In genomic region chr16:66472961-66473610, GRCh38 we compare ENCODE assay signal across 14 cellular contexts. TPM values are rescaled to one million over a fixed set of nuclear protein-coding genes. Genes with fewer than 3 reads are reported as not detected.
DNase-seq lines count a peak whose midpoint lies in the region; ATAC-seq, FAIRE-seq and TF ChIP-seq lines count a peak whose summit lies in the region.
"Had no signal": no experiment of that assay in that cellular context is flagged by ENCODE, and none has a peak within 500 bp of the region (broad histone marks: within the 10 kb centered on the region; RNA-seq: fewer than 3 reads in every experiment).

No MANE protein-coding gene starts in this region.

- no peak overlapping the region for H3K4me3 ChIP-seq in HEK293 (ENCODE audit: low read depth, low read length)
- no peak overlapping the region for H3K4me3 ChIP-seq in SJCRH30

- TF ChIP-seq CTCF in HEK293 (tag by site-specific recombination; IDR thresholded peaks at IDR 0.05) = no peak

- no peak for ATAC-seq in GM19351 (IDR thresholded peaks at IDR 0.05; ENCODE audit: unreplicated experiment)

- FAIRE-seq in frontal cortex (lab: Jason Lieb, UNC) = no peak
- FAIRE-seq: GM19239, HTR-8/SVneo had no signal

- H3K27ac ChIP-seq in HEK293 (ENCODE audit: extremely low read depth, low read depth, low read length) (no peak overlapping the region), SJCRH30 (no peak overlapping the region)
- H3K27ac ChIP-seq: HL-60 had no signal

- H3K36me3 ChIP-seq in HEK293 (ENCODE audit: control insufficient read depth in 2 of 2, insufficient read depth in 1 of 2, low read length in 2 of 2) (no peaks in the 10 kb centered on the region), SJCRH30 (no peaks in the 10 kb centered on the region)

- POLR2A ChIA-PET in HEK293 (lab: Yijun Ruan, JAX) = no interaction called here

- H3K9me3 ChIP-seq in HEK293 (ENCODE audit: control insufficient read depth, insufficient read depth, low read depth, low read length) (no peaks in the 10 kb centered on the region), SJCRH30 (replicated peaks) (no peaks in the 10 kb centered on the region)

- no peaks in the 10 kb centered on the region for H3K27me3 ChIP-seq in SJCRH30

- CTCF ChIA-PET in HEK293 (lab: Yijun Ruan, JAX) = interaction anchor here (0.7 to 5.0 kb wide), 2 partner anchors 18 to 67 kb away, joined by 3 to 31 read pairs; no protein-coding TSS in a partner anchor

- DNase-seq in COLO668 (lab: John Stamatoyannopoulos, UW; ENCODE audit: unreplicated experiment) (peak; percentile 28), SJCRH30 (peak; percentile 64 to 71), mesenteric fat pad (ENCODE audit: low spot score) (peak; percentile 75), NCI-H226 (no peak), frontal cortex (ENCODE audit: low spot score in 2 of 2) (no peak)
- DNase-seq: CD4-positive, CD25-positive, alpha-beta regulatory T cell; HCEC 1CT; NCI-H1930 had no signal

- peaks cover 6% of the 10 kb centered on the region for H3K4me1 ChIP-seq in HEK293 (ENCODE audit: control insufficient read depth, insufficient read depth, low read length)
- H3K4me1 ChIP-seq in SJCRH30 = peaks cover 66% of the 10 kb centered on the region

TF ChIP-seq in HEK293, 187 proteins besides CTCF, POLR2A, EP300 and RAD21:
- TF ChIP-seq ZNF530 (tag by site-specific recombination; IDR thresholded peaks at IDR 0.05; ENCODE audit: low read depth) = no peak
- TF ChIP-seq ZIC2 (tag by site-specific recombination; IDR thresholded peaks at IDR 0.05) = peak; percentile 71

RNA-seq across cellular contexts. Expression of gene BEAN1, which starts 46.0 kb away (rescaled TPM):
- total RNA-seq in SJCRH30 (2014; rRNA removed; shearing (Covaris generic)) = 0.84 and 0.87 TPM in 2 replicates
- total RNA-seq in mesenteric fat pad (0.51 TPM), frontal cortex (4.5 TPM)
- total RNA-seq: B cell; CD4-positive, CD25-positive, alpha-beta regulatory T cell had no signal

Comparison
In these comparisons a context has a peak if more than half of its experiments do, and no peak if none do; other contexts are left out.
1. DNase-seq: peak in COLO668 (single experiment), SJCRH30 (2 of 2) and mesenteric fat pad (single experiment); none in NCI-H226 (single experiment) and frontal cortex (0 of 2).